Comparison of ENCODE assay signal across 8 cellular contexts in genomic region chr11:46700251-46701077, GRCh38.
A peak's percentile ranks its signal among the peaks of the same experiment; 100 is the strongest.
DNase-seq lines count a peak whose midpoint lies in the region; ATAC-seq, FAIRE-seq and TF ChIP-seq lines count a peak whose summit lies in the region.

Gene ARHGAP1 (minus strand): TSS chr11:46700619. CDS start chr11:46696107, 4,512 bp downstream.
Gene ZNF408 (plus strand): TSS chr11:46701031. CDS start chr11:46701048, 17 bp downstream.

- DNase-seq in AG09319 (ENCODE audit: extremely low read depth, low read depth) (peak; percentile 97), NCI-H446 treated with DMSO at 0.1 percent for 48 hours (lab: John Stamatoyannopoulos, UW) (peak; percentile 96), cerebellar cortex (ENCODE audit: low spot score) (peak; percentile 99)
- DNase-seq in stimulated activated CD4-positive, alpha-beta T cell treated with anti-CD3 and anti-CD28 coated beads, Interleukin-12 subunit alpha, Interleukin-12 subunit beta, amount 100 ng/mL, for 4 hours = peak; percentile 98

- peak; percentile 49 for FAIRE-seq in islet of Langerhans (lab: Jason Lieb, UNC)

- no peak for TF ChIP-seq CTCF in AG09319 (IDR thresholded peaks at IDR 0.05; ENCODE audit: low read depth, low read length)

- ATAC-seq in GM19035 (IDR thresholded peaks at IDR 0.05; ENCODE audit: unreplicated experiment) (peak; percentile 93), HG03354 (IDR thresholded peaks at IDR 0.05; ENCODE audit: poor library complexity, severe bottlenecking, unreplicated experiment) (peak; percentile 95)
- ATAC-seq in activated CD4-positive, CD25-positive, alpha-beta regulatory T cell treated with anti-CD3 and anti-CD28 coated beads, Interleukin-2, amount 50 U/mL, for 24 hours = peak; percentile 89 to 94

Comparison
In these comparisons a context has a peak if more than half of its experiments do, and no peak if none do; other contexts are left out.
1. Peak in every context shown above with its lines: DNase-seq and ATAC-seq.